ENCODE assay signal across 8 cellular contexts in the genomic region with DNA sequence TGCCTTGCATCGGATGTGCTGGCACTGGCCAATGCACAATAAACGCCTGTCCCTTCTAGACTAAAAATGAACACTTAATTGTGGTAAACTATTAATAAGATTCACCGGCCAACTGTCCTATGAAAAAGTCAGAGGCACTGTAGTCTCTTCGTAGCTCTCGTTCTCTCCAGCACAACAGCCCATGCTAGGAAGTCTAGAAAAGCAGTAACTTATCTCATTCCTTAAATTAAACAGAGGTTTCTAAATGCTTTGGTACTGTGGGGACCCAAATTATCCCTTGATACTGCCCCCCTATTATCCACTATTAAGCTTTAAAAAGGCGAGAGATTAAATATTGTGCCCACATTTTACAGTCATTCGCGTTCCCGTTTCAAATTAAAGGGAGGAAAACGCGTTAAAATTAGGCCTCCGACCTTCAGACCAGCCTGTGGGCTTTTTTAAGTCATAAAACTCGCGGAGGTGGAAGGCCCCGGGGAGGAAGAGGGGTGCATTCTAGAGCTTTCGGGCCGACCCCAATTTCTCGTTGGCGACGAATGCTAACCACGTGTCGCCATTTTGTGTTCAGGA. TPM values are rescaled to one million over a fixed set of nuclear protein-coding genes. Genes with fewer than 3 reads are reported as not detected.
DNase-seq lines count a peak whose midpoint lies in the region; ATAC-seq and TF ChIP-seq lines count a peak whose summit lies in the region.

No MANE protein-coding gene starts in this region.

- H3K4me3 ChIP-seq in iPS-20b (ENCODE audit: low read length), result peak overlapping the region; percentile 94
- peak overlapping the region; percentile 81 to 92 (median 88) for H3K4me3 ChIP-seq in stomach

- H3K4me1 ChIP-seq in iPS-20b (ENCODE audit: insufficient read depth, low read length) (peaks cover 26% of the 10 kb centered on the region), stomach (peaks cover 30 to 66% (median 53%) of the 10 kb centered on the region in 4 donors)

- TF ChIP-seq POLR2A in stomach (IDR thresholded peaks at IDR 0.05), result no peak

- no peak for TF ChIP-seq CTCF in stomach (IDR thresholded peaks at IDR 0.05)

- H3K27ac Mint-ChIP-seq in activated naive CD4-positive, alpha-beta T cell treated with anti-CD3 and anti-CD28 coated beads, Interleukin-2, amount 50 U/mL, for 24 hours, result peak overlapping the region; percentile 100
- peak overlapping the region; percentile 100 for H3K27ac Mint-ChIP-seq in activated T-helper 17 cell treated with anti-CD3 and anti-CD28 coated beads, Interleukin-2, amount 50 U/mL, for 72 hours

- no peaks in the 10 kb centered on the region for H3K9me3 ChIP-seq in iPS-20b (ENCODE audit: insufficient read depth, low read depth, low read length)
- H3K9me3 ChIP-seq in stomach, result no peaks in the 10 kb centered on the region

- H3K4me1 Mint-ChIP-seq in activated naive CD4-positive, alpha-beta T cell treated with anti-CD3 and anti-CD28 coated beads, Interleukin-2, amount 50 U/mL, for 24 hours, result peaks cover 45% of the 10 kb centered on the region
- peaks cover 25% of the 10 kb centered on the region for H3K4me1 Mint-ChIP-seq in activated T-helper 17 cell treated with anti-CD3 and anti-CD28 coated beads, Interleukin-2, amount 50 U/mL, for 72 hours

- ATAC-seq in activated T-helper 17 cell treated with anti-CD3 and anti-CD28 coated beads, Interleukin-2, amount 50 U/mL, for 72 hours (replicated peaks), result no peak
- no peak for ATAC-seq in HG03135 (IDR thresholded peaks at IDR 0.05; ENCODE audit: unreplicated experiment)

- no peak for TF ChIP-seq EP300 in stomach (IDR thresholded peaks at IDR 0.05)

- H3K27ac ChIP-seq in iPS-20b (ENCODE audit: low read length) (peak overlapping the region; percentile 100), stomach (peak overlapping the region; percentile 99 to 100 (median 100))

- peaks cover 54% of the 10 kb centered on the region for H3K36me3 ChIP-seq in iPS-20b (ENCODE audit: insufficient read depth, low read depth, low read length)
- peaks cover 20 to 54% (median 31%) of the 10 kb centered on the region in 4 donors for H3K36me3 ChIP-seq in stomach

- H3K9me3 Mint-ChIP-seq in activated naive CD4-positive, alpha-beta T cell treated with anti-CD3 and anti-CD28 coated beads, Interleukin-2, amount 50 U/mL, for 24 hours, result no peaks in the 10 kb centered on the region
- H3K9me3 Mint-ChIP-seq in activated T-helper 17 cell treated with anti-CD3 and anti-CD28 coated beads, Interleukin-2, amount 50 U/mL, for 72 hours, result peaks cover 4% of the 10 kb centered on the region

- H3K27me3 ChIP-seq in iPS-20b (ENCODE audit: insufficient read depth, low read length) (no peaks in the 10 kb centered on the region), stomach (no peaks in the 10 kb centered on the region)

- WGBS in stomach, 5 donors, result 16 to 23% (median 20%) methylated on average over 21 to 22 of the region's 22 CpGs

- H3K36me3 Mint-ChIP-seq in activated naive CD4-positive, alpha-beta T cell treated with anti-CD3 and anti-CD28 coated beads, Interleukin-2, amount 50 U/mL, for 24 hours, result peaks cover 38% of the 10 kb centered on the region
- peaks cover 97% of the 10 kb centered on the region for H3K36me3 Mint-ChIP-seq in activated T-helper 17 cell treated with anti-CD3 and anti-CD28 coated beads, Interleukin-2, amount 50 U/mL, for 72 hours (ENCODE audit: low read depth)

- H3K4me3 Mint-ChIP-seq in activated naive CD4-positive, alpha-beta T cell treated with anti-CD3 and anti-CD28 coated beads, Interleukin-2, amount 50 U/mL, for 24 hours, result peak overlapping the region; percentile 99
- H3K4me3 Mint-ChIP-seq in activated T-helper 17 cell treated with anti-CD3 and anti-CD28 coated beads, Interleukin-2, amount 50 U/mL, for 72 hours, result peak overlapping the region; percentile 73

- peak overlapping the region; percentile 100 for H3K9ac ChIP-seq in iPS-20b (ENCODE audit: low read depth, low read length)

- no peak for DNase-seq in activated naive CD4-positive, alpha-beta T cell treated with Interleukin-2 at 50 U/mL for 16 hours
- DNase-seq in stomach (no peak), GM19238 (ENCODE audit: insufficient read length, low spot score) (no peak), RPMI8226 (no peak)

- H3K27me3 Mint-ChIP-seq in activated naive CD4-positive, alpha-beta T cell treated with anti-CD3 and anti-CD28 coated beads, Interleukin-2, amount 50 U/mL, for 24 hours, result no peaks in the 10 kb centered on the region
- H3K27me3 Mint-ChIP-seq in activated T-helper 17 cell treated with anti-CD3 and anti-CD28 coated beads, Interleukin-2, amount 50 U/mL, for 72 hours, result no peaks in the 10 kb centered on the region

- intact Hi-C loops in stomach (cut with DNase I; ENCODE audit: low total_unique reads), result no loop called here

RNA-seq across cellular contexts. Expression of a gene that starts 1.5 kb away (rescaled TPM):
- 100 to 1,000 TPM; 385 to 468 TPM for total RNA-seq in activated T-helper 17 cell treated with anti-CD3 and anti-CD28 coated beads, Interleukin-2, amount 50 U/mL, for 72 hours
- 100 to 1,000 TPM in 3 of 5 donors, 10 to 100 TPM in 1, 1 to 10 TPM in 1; 9.3 to 164 (median 120) TPM for total RNA-seq in stomach
- polyA plus RNA-seq in stomach, result 100 to 1,000 TPM; 199 to 296 (median 251) TPM
